9 cellular contexts compared by ENCODE assay signal in genomic region chrX:153696986-153697722, GRCh38. TPM values are rescaled to one million over a fixed set of nuclear protein-coding genes. Genes with fewer than 3 reads are reported as not detected.
"Had no signal": no experiment of that assay in that cellular context is flagged by ENCODE, and none has a peak within 500 bp of the region (broad histone marks: within the 10 kb centered on the region; RNA-seq: fewer than 3 reads in every experiment).

No MANE protein-coding gene starts in this region.

RNA-seq across cellular contexts. Expression of gene PNCK, which starts 23.5 kb away (rescaled TPM):
- total RNA-seq: activated CD8-positive, alpha-beta memory T cell treated with anti-CD3 and anti-CD28 coated beads for 36 hours; activated T-helper 1 cell treated with anti-CD3 and anti-CD28 coated beads, Interleukin-12 subunit alpha, Interleukin-12 subunit beta, Interleukin-2, Interleukin-4 antibody, amounts not matched to agents 30 ng/mL and 10 ng/mL and 1 ng/mL, durations not matched to agents 14 hours and 24 hours and 36 hours had no signal
- polyA plus RNA-seq: immature natural killer cell had no signal

RNA-seq across cellular contexts. Expression of gene DUSP9, which starts 50.2 kb away (rescaled TPM):
- total RNA-seq: aorta, mononuclear cell, natural killer cell, T-helper 17 cell, tibial nerve had no signal
- polyA plus RNA-seq: adrenal gland, aorta, immature natural killer cell had no signal
